ENCODE assay signal across 8 cellular contexts in the genomic region with DNA sequence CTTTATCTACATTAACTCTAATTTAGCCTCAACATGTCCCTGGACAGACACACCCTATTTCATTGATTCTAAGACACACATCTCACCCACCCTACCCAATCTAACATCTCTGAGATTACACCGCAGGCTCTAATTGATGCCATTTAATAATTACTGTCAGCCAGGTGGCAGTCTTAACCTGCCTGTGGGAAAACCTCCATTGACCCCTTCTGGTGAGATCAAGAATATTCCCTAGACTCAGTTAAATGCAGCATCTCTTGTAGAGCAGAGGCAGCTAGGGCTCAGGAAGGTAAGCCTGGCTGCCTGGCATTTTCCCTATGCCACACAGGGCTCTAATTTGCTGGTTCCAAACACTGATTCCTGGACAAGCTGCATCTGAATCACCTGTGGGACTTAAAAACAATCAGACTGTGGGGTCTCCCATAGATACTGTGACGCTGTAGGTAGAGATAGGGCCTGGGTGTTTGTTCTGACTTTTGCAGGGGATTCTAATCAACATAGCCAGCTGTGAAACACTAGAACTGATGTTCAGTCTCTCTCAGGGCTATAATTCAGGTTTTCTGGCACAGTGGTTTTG. TPM values are rescaled to one million over a fixed set of nuclear protein-coding genes. Genes with fewer than 3 reads are reported as not detected.
DNase-seq lines count a peak whose midpoint lies in the region; ATAC-seq and TF ChIP-seq lines count a peak whose summit lies in the region.

No MANE protein-coding gene starts in this region.

- no peak for ATAC-seq in HG03196 (IDR thresholded peaks at IDR 0.05; ENCODE audit: unreplicated experiment)

- TF ChIP-seq CTCF in AG09309 (IDR thresholded peaks at IDR 0.05; ENCODE audit: control insufficient read depth, insufficient read depth, low read depth, low read length, missing control alignments) = peak; percentile 31
- TF ChIP-seq CTCF in GM13976 (IDR thresholded peaks at IDR 0.05; ENCODE audit: borderline replicate concordance, control extremely low read depth, extremely low read depth, insufficient read depth, missing control alignments) = peak; percentile 25
- TF ChIP-seq CTCF in osteocyte (IDR thresholded peaks at IDR 0.05) = peak; percentile 40

- no peak overlapping the region for H3K4me3 ChIP-seq in AG09309 (ENCODE audit: control insufficient read depth, low read depth, low read length)

- H3K27ac Mint-ChIP-seq in osteocyte (ENCODE audit: unreplicated experiment) = no peak overlapping the region

- peaks cover 5% of the 10 kb centered on the region for H3K27me3 Mint-ChIP-seq in osteocyte (ENCODE audit: unreplicated experiment)

- peaks cover 2% of the 10 kb centered on the region for H3K4me1 Mint-ChIP-seq in osteocyte (ENCODE audit: unreplicated experiment)

- peaks cover 11% of the 10 kb centered on the region for H3K36me3 Mint-ChIP-seq in osteocyte (ENCODE audit: unreplicated experiment)

- H3K9me3 Mint-ChIP-seq in osteocyte (ENCODE audit: unreplicated experiment) = no peaks in the 10 kb centered on the region

- in situ Hi-C loops in GM13976 (cut with MboI; ENCODE audit: low sequenced_read_pairs, unreplicated experiment) = no loop called here

- no peak overlapping the region for H3K4me3 Mint-ChIP-seq in osteocyte (ENCODE audit: unreplicated experiment)

- no peak for DNase-seq in AG09309 (ENCODE audit: low read depth)
- DNase-seq in GM13976 (ENCODE audit: low spot score) = peak; percentile 72
- DNase-seq in NCI-H524 (lab: John Stamatoyannopoulos, UW) = peak; percentile 33 to 82
- DNase-seq in central memory CD4-positive, alpha-beta T cell = peak; percentile 39
- no peak for DNase-seq in osteocyte (ENCODE audit: extremely low spot score, unreplicated experiment)
- no peak for DNase-seq in pons (ENCODE audit: low spot score)
- DNase-seq in NK-92 (lab: John Stamatoyannopoulos, UW; ENCODE audit: unreplicated experiment) = no peak

RNA-seq across cellular contexts. Expression of a gene that starts 14.3 kb away (rescaled TPM):
- total RNA-seq in osteocyte = 61.6 and 69.3 TPM in 2 replicates

RNA-seq across cellular contexts. Expression of a gene that starts 14.8 kb away (rescaled TPM):
- 0.35 TPM in 1 of 2 replicates, not detected in the other for total RNA-seq in osteocyte

RNA-seq across cellular contexts. Expression of a gene that starts 51.8 kb away (rescaled TPM):
- total RNA-seq in osteocyte = 0.30 and 0.50 TPM in 2 replicates

Comparison
In these comparisons a context has a peak if more than half of its experiments do, and no peak if none do; other contexts are left out.
1. DNase-seq: peak in GM13976 (single experiment), NCI-H524 (2 of 2) and central memory CD4-positive, alpha-beta T cell (single experiment); none in AG09309 (single experiment), osteocyte (single experiment), pons (single experiment) and NK-92 (single experiment).
2. Peak in every context shown above with its lines, with median percentiles within 50 percentile points of each other: CTCF ChIP-seq.